Comparison of ENCODE assay signal across 8 cellular contexts in genomic region chr16:66650707-66651473, GRCh38. TPM values are rescaled to one million over a fixed set of nuclear protein-coding genes. Genes with fewer than 3 reads are reported as not detected.
DNase-seq lines count a peak whose midpoint lies in the region; ATAC-seq and TF ChIP-seq lines count a peak whose summit lies in the region.

No MANE protein-coding gene starts in this region.

- no peaks in the 10 kb centered on the region for H3K36me3 ChIP-seq in transverse colon

- ATAC-seq in activated naive CD8-positive, alpha-beta T cell treated with anti-CD3 and anti-CD28 coated beads, Interleukin-2, amount 10 ng/mL, durations not matched to agents 7 days and 5 days (ENCODE audit: low read depth), result peak; percentile 99

- POLR2A ChIA-PET in activated naive CD8-positive, alpha-beta T cell treated with anti-CD3 and anti-CD28 coated beads, Interleukin-2, amount 10 ng/mL, durations not matched to agents 7 days and 5 days (lab: Charles Lee), result interaction anchor here (0.5 to 2.0 kb wide), 4 partner anchors 57 to 101 kb away, joined by 3 to 7 read pairs (median 6); partner anchors contain the start of gene DYNC1LI2

- H3K9me3 Mint-ChIP-seq in HFFc6, result no peaks in the 10 kb centered on the region
- no peaks in the 10 kb centered on the region for H3K9me3 Mint-ChIP-seq in activated naive CD8-positive, alpha-beta T cell treated with anti-CD3 and anti-CD28 coated beads, Interleukin-2, amount 10 ng/mL, durations not matched to agents 7 days and 5 days

- no peaks in the 10 kb centered on the region for H3K27me3 ChIP-seq in transverse colon

- H3K4me3 ChIP-seq in transverse colon, result no peak overlapping the region

- no peak for TF ChIP-seq EP300 in transverse colon (IDR thresholded peaks at IDR 0.05; ENCODE audit: low read depth)

- no peak overlapping the region for H3K27ac ChIP-seq in transverse colon

- H3K4me3 Mint-ChIP-seq in HFFc6, result peak overlapping the region; percentile 19; the same call in 1 of the 2 replicates
- peak overlapping the region; percentile 75 for H3K4me3 Mint-ChIP-seq in activated naive CD8-positive, alpha-beta T cell treated with anti-CD3 and anti-CD28 coated beads, Interleukin-2, amount 10 ng/mL, durations not matched to agents 7 days and 5 days

- no peaks in the 10 kb centered on the region for H3K9me3 ChIP-seq in transverse colon

- H3K4me1 Mint-ChIP-seq in HFFc6 (ENCODE audit: low read depth), result peaks cover 17% of the 10 kb centered on the region
- H3K4me1 Mint-ChIP-seq in activated naive CD8-positive, alpha-beta T cell treated with anti-CD3 and anti-CD28 coated beads, Interleukin-2, amount 10 ng/mL, durations not matched to agents 7 days and 5 days, result peaks cover 15% of the 10 kb centered on the region

- in situ Hi-C loops in transverse colon (cut with MboI; ENCODE audit: low pct_ligation_motif_present in 1 of 4, low pct_unique_long_range_greater_than_20kb in 1 of 4, low sequenced_read_pairs in 3 of 4), result no loop called here

- DNase-seq in ELR (ENCODE audit: low read depth) (peak; percentile 85), HFFc6 (peak; percentile 60), NCI-H1105 (lab: John Stamatoyannopoulos, UW) (peak; percentile 58), SKM-1 treated with dmso at 0.1 percent for 144 hours (lab: John Stamatoyannopoulos, UW; ENCODE audit: unreplicated experiment) (peak; percentile 90), cardiac septum (ENCODE audit: low spot score) (peak; percentile 86), pons (ENCODE audit: low spot score) (peak; percentile 92), transverse colon (peak; percentile 82)
- DNase-seq in activated naive CD8-positive, alpha-beta T cell treated with anti-CD3 and anti-CD28 coated beads, Interleukin-2, amount 10 ng/mL, durations not matched to agents 7 days and 5 days, result peak; percentile 70

- WGBS in transverse colon (ENCODE audit: low coverage in 1 of 2), 2 donors, result 3 to 27% methylated on average over 5 to 18 of the region's 18 CpGs

- intact Hi-C loops in cardiac septum (cut with DNase I) (loop anchor here (10.0 kb wide), 1 partner anchor 214 kb away; no protein-coding TSS in a partner anchor), transverse colon (cut with DNase I; ENCODE audit: low total_unique reads) (no loop called here)

- TF ChIP-seq POLR2A in transverse colon (IDR thresholded peaks at IDR 0.05), result no peak

- no peaks in the 10 kb centered on the region for H3K27me3 Mint-ChIP-seq in HFFc6 (ENCODE audit: insufficient read depth)
- H3K27me3 Mint-ChIP-seq in activated naive CD8-positive, alpha-beta T cell treated with anti-CD3 and anti-CD28 coated beads, Interleukin-2, amount 10 ng/mL, durations not matched to agents 7 days and 5 days, result peaks cover 6% of the 10 kb centered on the region

- H3K27ac Mint-ChIP-seq in HFFc6, result no peak overlapping the region
- H3K27ac Mint-ChIP-seq in activated naive CD8-positive, alpha-beta T cell treated with anti-CD3 and anti-CD28 coated beads, Interleukin-2, amount 10 ng/mL, durations not matched to agents 7 days and 5 days, result peak overlapping the region; percentile 51

- TF ChIP-seq CTCF in HFFc6 (IDR thresholded peaks at IDR 0.05) (peak; percentile 89), transverse colon (IDR thresholded peaks at IDR 0.05) (peak; percentile 81 to 96 (median 93))

- peaks cover 0 to 21% (median 14%) of the 10 kb centered on the region in 4 donors for H3K4me1 ChIP-seq in transverse colon

- H3K36me3 Mint-ChIP-seq in HFFc6 (ENCODE audit: low read depth), result no peaks in the 10 kb centered on the region
- no peaks in the 10 kb centered on the region for H3K36me3 Mint-ChIP-seq in activated naive CD8-positive, alpha-beta T cell treated with anti-CD3 and anti-CD28 coated beads, Interleukin-2, amount 10 ng/mL, durations not matched to agents 7 days and 5 days

RNA-seq across cellular contexts. Expression of gene CMTM4, which starts 45.7 kb away (rescaled TPM):
- 10 to 100 TPM; 14.2 to 22.0 (median 18.8) TPM for total RNA-seq in HFFc6 (2021; fragmentation: NEBNext Ultra II Directional; extraction: Animal tissue kit (Norgen Biotek cat#: 25700))
- 1 to 10 TPM; 1.3 to 2.0 TPM for total RNA-seq in activated naive CD8-positive, alpha-beta T cell treated with anti-CD3 and anti-CD28 coated beads, Interleukin-2, amount 10 ng/mL, durations not matched to agents 7 days and 5 days
- 10.4 TPM for total RNA-seq in cardiac septum
- total RNA-seq in transverse colon, result 100 to 1,000 TPM in 3 of 4 donors, 10 to 100 TPM in 1; 77.0 to 167 (median 163) TPM

RNA-seq across cellular contexts. Expression of gene CMTM3, which starts 46.4 kb away (rescaled TPM):
- 10 to 100 TPM; 26.3 to 35.6 (median 28.0) TPM for total RNA-seq in HFFc6 (2021; fragmentation: NEBNext Ultra II Directional; extraction: Animal tissue kit (Norgen Biotek cat#: 25700))
- total RNA-seq in activated naive CD8-positive, alpha-beta T cell treated with anti-CD3 and anti-CD28 coated beads, Interleukin-2, amount 10 ng/mL, durations not matched to agents 7 days and 5 days, result 100 to 1,000 TPM; 107 to 108 TPM
- total RNA-seq in cardiac septum (10.4 TPM), transverse colon (10 to 100 TPM in 1 of 4 donors, 1 to 10 TPM in 2, not detected in 1; 2.4 to 11.6 (median 6.1) TPM)
